8 cellular contexts compared by ENCODE assay signal in genomic region chr14:95774265-95775160, GRCh38.
DNase-seq lines count a peak whose midpoint lies in the region; ATAC-seq, FAIRE-seq and TF ChIP-seq lines count a peak whose summit lies in the region.

No MANE protein-coding gene starts in this region.

- no peak overlapping the region for H3K9ac ChIP-seq in SU-DHL-6 (ENCODE audit: low read length)
- no peak overlapping the region for H3K9ac ChIP-seq in astrocyte (ENCODE audit: low read length)

- H3K27me3 ChIP-seq in SU-DHL-6 (ENCODE audit: low read length) = no peaks in the 10 kb centered on the region
- no peaks in the 10 kb centered on the region for H3K27me3 ChIP-seq in astrocyte (ENCODE audit: insufficient read depth, low read length)

- H3K9me3 Mint-ChIP-seq in astrocyte (ENCODE audit: unreplicated experiment) = no peaks in the 10 kb centered on the region

- no peaks in the 10 kb centered on the region for H3F3A ChIP-seq in SU-DHL-6 (ENCODE audit: insufficient read depth)

- H3K4me1 Mint-ChIP-seq in astrocyte (ENCODE audit: low read depth, unreplicated experiment) = no peaks in the 10 kb centered on the region

- H3K9me3 ChIP-seq in SU-DHL-6 (ENCODE audit: insufficient read depth, low read length) (no peaks in the 10 kb centered on the region), astrocyte (ENCODE audit: insufficient read depth, low read depth, low read length) (no peaks in the 10 kb centered on the region)

- H2AFZ ChIP-seq in SU-DHL-6 (ENCODE audit: low read depth, low read length, severe bottlenecking) (no peak overlapping the region), astrocyte (ENCODE audit: low read depth, low read length) (no peak overlapping the region)

- peak; percentile 79 for TF ChIP-seq CTCF in SU-DHL-6 (IDR thresholded peaks at IDR 0.05; ENCODE audit: insufficient read depth, low read length, poor library complexity, severe bottlenecking)
- peak; percentile 77 for TF ChIP-seq CTCF in astrocyte (IDR thresholded peaks at IDR 0.05; ENCODE audit: insufficient read depth, low read depth, low read length)

- H3K79me2 ChIP-seq in SU-DHL-6 (ENCODE audit: insufficient read depth, low read length) = no peaks in the 10 kb centered on the region
- H3K79me2 ChIP-seq in astrocyte (ENCODE audit: insufficient read depth, low read length) = no peaks in the 10 kb centered on the region

- peaks cover 16% of the 10 kb centered on the region for H3K27me3 Mint-ChIP-seq in astrocyte (ENCODE audit: low read depth, unreplicated experiment)

- ATAC-seq in HG02885 (IDR thresholded peaks at IDR 0.05; ENCODE audit: poor library complexity, unreplicated experiment) (no peak), HG03039 (IDR thresholded peaks at IDR 0.05; ENCODE audit: unreplicated experiment) (no peak)

- H3K36me3 Mint-ChIP-seq in astrocyte (ENCODE audit: low read depth, unreplicated experiment) = no peaks in the 10 kb centered on the region

- H3K9me2 ChIP-seq in SU-DHL-6 (replicated peaks; ENCODE audit: insufficient read depth, low read length) = no peaks in the 10 kb centered on the region

- no peak overlapping the region for H3K27ac Mint-ChIP-seq in astrocyte (ENCODE audit: unreplicated experiment)

- H3K4me3 ChIP-seq in SU-DHL-6 (ENCODE audit: insufficient read depth, low read length, poor library complexity, severe bottlenecking) (no peak overlapping the region), astrocyte (ENCODE audit: insufficient read depth, low read depth, low read length) (no peak overlapping the region)

- H3K36me3 ChIP-seq in SU-DHL-6 (ENCODE audit: low read length) = no peaks in the 10 kb centered on the region
- H3K36me3 ChIP-seq in astrocyte (ENCODE audit: insufficient read depth, low read length) = no peaks in the 10 kb centered on the region

- H3K4me2 ChIP-seq in SU-DHL-6 (ENCODE audit: low read depth, low read length, poor library complexity, severe bottlenecking) (no peak overlapping the region), astrocyte (ENCODE audit: low read length) (no peak overlapping the region)

- peak; percentile 50 for FAIRE-seq in astrocyte (lab: Jason Lieb, UNC)

- H3K27ac ChIP-seq in SU-DHL-6 (ENCODE audit: low read depth, low read length) (no peak overlapping the region), astrocyte (ENCODE audit: low read depth, low read length) (no peak overlapping the region)

- peak; percentile 81 for DNase-seq in GM03348 (ENCODE audit: low spot score)
- peak; percentile 21 for DNase-seq in KG1 (lab: John Stamatoyannopoulos, UW)
- no peak for DNase-seq in astrocyte (ENCODE audit: low read depth)
- peak; percentile 71 for DNase-seq in islet precursor cell
- DNase-seq in stimulated activated CD4-positive, alpha-beta T cell treated with anti-CD3 and anti-CD28 coated beads, Interleukin-2, amount 100 ng/mL, for 4 hours (ENCODE audit: low read depth) = peak; percentile 29

- no peak overlapping the region for H3K4me3 Mint-ChIP-seq in astrocyte (ENCODE audit: unreplicated experiment)

- no peaks in the 10 kb centered on the region for H3K4me1 ChIP-seq in astrocyte (ENCODE audit: insufficient read depth, low read length)

- H4K20me1 ChIP-seq in SU-DHL-6 (ENCODE audit: low read depth, low read length) (no peaks in the 10 kb centered on the region), astrocyte (ENCODE audit: insufficient read depth, low read length) (no peaks in the 10 kb centered on the region)
